8 cellular contexts compared by ENCODE assay signal in genomic region chr3:186361612-186362408, GRCh38. TPM values are rescaled to one million over a fixed set of nuclear protein-coding genes. Genes with fewer than 3 reads are reported as not detected.
DNase-seq lines count a peak whose midpoint lies in the region; ATAC-seq and TF ChIP-seq lines count a peak whose summit lies in the region.

Gene DGKG, minus strand, starts transcription at chr3:186362234. Its CDS starts 41,775 bp downstream, at chr3:186320459.

- in situ Hi-C loops in GM23248 (cut with MboI), result no loop called here

- H3K79me2 ChIP-seq in GM23248 (ENCODE audit: insufficient read depth) (no peaks in the 10 kb centered on the region), osteoblast (ENCODE audit: insufficient read depth, low read length) (no peaks in the 10 kb centered on the region)

- H3K9me2 ChIP-seq in GM23248 (ENCODE audit: insufficient read depth), result no peaks in the 10 kb centered on the region

- H3K27ac ChIP-seq in GM23248 (no peak within 1 kb of the TSS), osteoblast (ENCODE audit: low read depth, low read length) (no peak within 1 kb of the TSS)

- intact Hi-C loops in Right ventricle myocardium superior (cut with DNase I), result no loop called here

- no peak for TF ChIP-seq CTCF in osteoblast (IDR thresholded peaks at IDR 0.05; ENCODE audit: extremely low read depth, low read depth, low read length)

- H3K4me3 ChIP-seq in GM23248 (peak within 1 kb of the TSS; percentile 44; the same call in 1 of the 2 replicates), osteoblast (ENCODE audit: insufficient read depth, low read length) (peak within 1 kb of the TSS; percentile 58)

- H3K36me3 ChIP-seq in GM23248 (ENCODE audit: low read depth) (no peaks in the 10 kb centered on the region), osteoblast (ENCODE audit: insufficient read depth, low read length) (no peaks in the 10 kb centered on the region)

- H3F3A ChIP-seq in GM23248 (ENCODE audit: insufficient read depth), result no peaks in the 10 kb centered on the region

- no peaks in the 10 kb centered on the region for H3K4me1 ChIP-seq in GM23248 (ENCODE audit: insufficient read depth)
- peaks cover 16% of the 10 kb centered on the region for H3K4me1 ChIP-seq in osteoblast (ENCODE audit: insufficient read depth, low read length)

- DNase-seq in NCI-H1417 (lab: John Stamatoyannopoulos, UW) (peak; percentile 49 to 87 (median 86)), NCI-H1417 treated with DMSO at 0.1 percent for 48 hours (lab: John Stamatoyannopoulos, UW) (no peak), GM23248 (peak; percentile 31), NCI-H1092 treated with DMSO at 0.1 percent for 48 hours (lab: John Stamatoyannopoulos, UW) (peak; percentile 63), Right ventricle myocardium superior (peak; percentile 85), osteoblast (ENCODE audit: insufficient read length, low spot score, missing footprints) (peak; percentile 85), NCI-H82 treated with DMSO at 0.1 percent for 48 hours (lab: John Stamatoyannopoulos, UW; ENCODE audit: unreplicated experiment) (no peak)
- DNase-seq in activated CD8-positive, alpha-beta memory T cell treated with anti-CD3 and anti-CD28 coated beads, Interleukin-2, amount 50 U/mL, for 48 hours, result peak; percentile 63

- H3K4me2 ChIP-seq in GM23248 (ENCODE audit: unreplicated experiment) (no peak within 1 kb of the TSS), osteoblast (ENCODE audit: insufficient read depth, low read length) (peak within 1 kb of the TSS; percentile 74)

- H4K20me1 ChIP-seq in GM23248 (ENCODE audit: insufficient read depth), result no peaks in the 10 kb centered on the region
- no peaks in the 10 kb centered on the region for H4K20me1 ChIP-seq in osteoblast (ENCODE audit: insufficient read depth, low read length)

- no peak within 1 kb of the TSS for H2AFZ ChIP-seq in GM23248
- H2AFZ ChIP-seq in osteoblast (ENCODE audit: low read length), result peak within 1 kb of the TSS; percentile 59

- no peaks in the 10 kb centered on the region for H3K9me3 ChIP-seq in GM23248 (ENCODE audit: low read depth)
- no peaks in the 10 kb centered on the region for H3K9me3 ChIP-seq in osteoblast (ENCODE audit: low read depth, low read length)

- ATAC-seq in Right ventricle myocardium superior (ENCODE audit: poor library complexity), result peak; percentile 81

- H3K9ac ChIP-seq in GM23248, result no peak within 1 kb of the TSS

- 1 to 4% methylated on average over 43 to 59 of the region's 63 CpGs for WGBS in GM23248 (ENCODE audit: low coverage in 1 of 2, low lambda C conversion rate in 2 of 2, missing lambda C conversion rate in 2 of 2), 2 experiments

- H3K27me3 ChIP-seq in GM23248 (replicated peaks; ENCODE audit: insufficient read depth), result peaks cover 80% of the 10 kb centered on the region
- peaks cover 44% of the 10 kb centered on the region for H3K27me3 ChIP-seq in osteoblast (ENCODE audit: insufficient read depth, low read length)

RNA-seq across cellular contexts. Expression of gene DGKG, which starts in this region (rescaled TPM):
- 0.38 TPM in 1 of 2 replicates, not detected in the other for total RNA-seq in GM23248 (2014; rRNA removed; shearing (Covaris generic))
- not detected in 2 replicates for polyA plus RNA-seq in GM23248 (2016; fragmentation: Nextera tagmentation; extraction: Ambion mirVana)
- total RNA-seq in Right ventricle myocardium superior, result 30.8 TPM
- total RNA-seq in osteoblast, result 2.5 and 2.9 TPM in 2 replicates

Comparison
In these comparisons a context has a peak if more than half of its experiments do, and no peak if none do; other contexts are left out.
1. DNase-seq: peak in NCI-H1417 (3 of 3), NCI-H1092 treated with DMSO at 0.1 percent for 48 hours (single experiment), activated CD8-positive, alpha-beta memory T cell treated with anti-CD3 and anti-CD28 coated beads, Interleukin-2, amount 50 U/mL, for 48 hours (single experiment), Right ventricle myocardium superior (single experiment) and osteoblast (single experiment); none in NCI-H1417 treated with DMSO at 0.1 percent for 48 hours (single experiment) and NCI-H82 treated with DMSO at 0.1 percent for 48 hours (single experiment).
2. Peak in DNase-seq and H3K4me3 ChIP-seq in GM23248; RNA of the gene not detected or under 1 TPM.